In the genomic region with DNA sequence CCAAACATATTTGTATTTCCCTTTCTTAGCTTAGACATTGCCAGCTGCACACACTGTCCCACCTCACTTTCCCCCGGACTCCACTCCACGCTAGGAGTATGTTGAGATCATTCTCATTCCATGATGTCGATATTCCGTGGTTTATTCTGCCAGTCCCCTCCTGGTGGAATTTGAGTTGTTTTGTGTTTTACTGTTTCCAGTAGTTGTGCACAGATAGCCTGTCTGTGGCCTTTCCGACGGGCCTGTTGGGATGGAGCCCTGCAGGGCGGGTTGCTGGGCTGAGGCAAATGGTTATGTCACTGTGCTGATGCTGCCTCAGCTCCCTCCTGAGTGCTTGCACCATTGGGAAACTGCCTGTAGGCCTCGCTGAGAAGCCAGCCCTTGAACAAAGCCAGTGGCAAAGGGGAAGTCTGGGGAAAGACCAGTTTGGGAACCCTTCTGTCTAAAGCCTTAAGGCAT, we compare ENCODE assay signal across 8 cellular contexts. TPM values are rescaled to one million over a fixed set of nuclear protein-coding genes. Genes with fewer than 3 reads are reported as not detected.
DNase-seq lines count a peak whose midpoint lies in the region; ATAC-seq, FAIRE-seq and TF ChIP-seq lines count a peak whose summit lies in the region.

No MANE protein-coding gene starts in this region.

- intact Hi-C loops in posterior cingulate gyrus (cut with DNase I) = no loop called here
- intact Hi-C loops in kidney (cut with DNase I) = no loop called here

- peaks cover 16 to 19% of the 10 kb centered on the region in 2 donors for H3K4me1 ChIP-seq in kidney (ENCODE audit: control insufficient read depth in 1 of 2, insufficient read depth in 1 of 2, low read depth in 1 of 2, low read length in 2 of 2)

- no peaks in the 10 kb centered on the region for H3K9me3 ChIP-seq in kidney (ENCODE audit: control insufficient read depth in 1 of 2, low read length in 2 of 2)

- TF ChIP-seq CTCF in VCaP (conservative IDR thresholded peaks at IDR 0.05) (no peak), foreskin fibroblast (IDR thresholded peaks at IDR 0.05; ENCODE audit: low read depth, low read length) (no peak), kidney (IDR thresholded peaks at IDR 0.05; ENCODE audit: borderline replicate concordance, extremely low read depth, insufficient read depth) (no peak)

- FAIRE-seq in kidney (lab: Jason Lieb, UNC) = no peak

- H3K4me3 ChIP-seq in foreskin fibroblast (ENCODE audit: low read depth in 1 of 2, low read length in 2 of 2) (no peak overlapping the region), kidney (ENCODE audit: low read length in 2 of 2) (no peak overlapping the region)

- H3K36me3 ChIP-seq in kidney (ENCODE audit: control insufficient read depth in 1 of 2, insufficient read depth in 2 of 2, low read length in 2 of 2) = no peaks in the 10 kb centered on the region

- DNase-seq in H4 (ENCODE audit: low spot score) (peak; percentile 28), foreskin fibroblast (peak; percentile 30 to 66), posterior cingulate gyrus (peak in 7 of 10 donors; percentile 27 to 92 (median 43)), NCI-H1694 (lab: John Stamatoyannopoulos, UW) (no peak), T-helper 1 cell (no peak), kidney (no peak)

- H3K27ac ChIP-seq in VCaP = peak overlapping the region; percentile 42
- H3K27ac ChIP-seq in kidney (ENCODE audit: low read depth in 2 of 2, low read length in 2 of 2) = peak overlapping the region in 1 of 2 donors; percentile 36

- no peak for ATAC-seq in HG03135 (IDR thresholded peaks at IDR 0.05; ENCODE audit: unreplicated experiment)

- peak overlapping the region in 1 of 2 donors; percentile 42 for H3K9ac ChIP-seq in kidney (ENCODE audit: low read length in 2 of 2)

RNA-seq across cellular contexts. Expression of gene TRAPPC10, which starts 12.8 kb away (rescaled TPM):
- 15.0 and 16.5 TPM in 2 replicates for total RNA-seq in H4 (2014; rRNA removed; shearing (Covaris generic))
- total RNA-seq in kidney = 48.5 TPM
- polyA plus RNA-seq in kidney (ENCODE audit: insufficient read depth, low read depth, low replicate concordance) = 8.8 TPM

Comparison
In these comparisons a context has a peak if more than half of its experiments do, and no peak if none do; other contexts are left out.
1. DNase-seq: peak in H4 (single experiment), foreskin fibroblast (2 of 2) and posterior cingulate gyrus (7 of 10); none in NCI-H1694 (single experiment), T-helper 1 cell (0 of 5) and kidney (single experiment).